Comparison of ENCODE assay signal across 10 cellular contexts in genomic region chr21:33932731-33933130, GRCh38. TPM values are rescaled to one million over a fixed set of nuclear protein-coding genes. Genes with fewer than 3 reads are reported as not detected.
DNase-seq lines count a peak whose midpoint lies in the region; ATAC-seq and TF ChIP-seq lines count a peak whose summit lies in the region.
"Had no signal": no experiment of that assay in that cellular context is flagged by ENCODE, and none has a peak within 500 bp of the region (broad histone marks: within the 10 kb centered on the region; RNA-seq: fewer than 3 reads in every experiment).

No MANE protein-coding gene starts in this region.

- DNase-seq in activated T-cell treated with anti-CD3 and anti-CD28 coated beads, Interleukin-2, amount 50 U/mL, for 24 hours, result no peak
- DNase-seq in activated T-cell treated with anti-CD3 and anti-CD28 coated beads, Interleukin-2, amount 50 U/mL, for 48 hours, result no peak
- DNase-seq in activated T-helper 1 cell treated with anti-CD3 and anti-CD28 coated beads, Interleukin-12 subunit alpha, Interleukin-12 subunit beta, Interleukin-2, Interleukin-4 antibody, amounts not matched to agents 30 ng/mL and 10 ng/mL and 1 ng/mL, durations not matched to agents 14 hours and 24 hours and 36 hours (ENCODE audit: low spot score), result no peak
- DNase-seq in mesenchymal stem cell, result no peak
- no peak for DNase-seq in thoracic aorta (ENCODE audit: low spot score)
- no peak for DNase-seq in retina
- DNase-seq in mucosa of gallbladder (ENCODE audit: low spot score), result no peak
- no peak for DNase-seq in omental fat pad (ENCODE audit: low spot score)
- DNase-seq: MM.1S, pancreas had no signal

- H3K79me1 ChIP-seq in mesenchymal stem cell (replicated peaks; ENCODE audit: low read length, poor library complexity, severe bottlenecking), result no peaks in the 10 kb centered on the region

- ATAC-seq in thoracic aorta (ENCODE audit: insufficient number of reproducible peaks, low FRiP score, low read depth) (no peak), omental fat pad (ENCODE audit: low FRiP score) (no peak)

- H2AFZ ChIP-seq in mesenchymal stem cell (ENCODE audit: low read depth, low read length), result no peak overlapping the region

- H3K4ac ChIP-seq in mesenchymal stem cell (ENCODE audit: low read depth in 1 of 2, low read length in 2 of 2), result no peak overlapping the region

- WGBS in mesenchymal stem cell, result 100% methylated on average over 2 of the region's 5 CpGs

- no peak overlapping the region for H3K14ac ChIP-seq in mesenchymal stem cell (ENCODE audit: low read length in 2 of 2)

- H2AK5ac ChIP-seq in mesenchymal stem cell (ENCODE audit: low read length, severe bottlenecking), result no peak overlapping the region

- H4K8ac ChIP-seq in mesenchymal stem cell (ENCODE audit: low read length), result no peak overlapping the region

- no peak overlapping the region for H2BK5ac ChIP-seq in mesenchymal stem cell (ENCODE audit: low read depth, low read length, poor library complexity, severe bottlenecking)

- intact Hi-C loops in activated T-helper 1 cell treated with anti-CD3 and anti-CD28 coated beads, Interleukin-12 subunit alpha, Interleukin-12 subunit beta, Interleukin-2, Interleukin-4 antibody, amounts not matched to agents 30 ng/mL and 10 ng/mL and 1 ng/mL, durations not matched to agents 14 hours and 24 hours and 36 hours (cut with micrococcal nuclease), result loop anchor here (2.0 kb wide), 1 partner anchor 14 kb away; no protein-coding TSS in a partner anchor

- peak overlapping the region; percentile 85 for H3K4me3 Mint-ChIP-seq in activated T-cell treated with anti-CD3 and anti-CD28 coated beads, Interleukin-2, amount 50 U/mL, for 24 hours
- H3K4me3 Mint-ChIP-seq in activated T-helper 1 cell treated with anti-CD3 and anti-CD28 coated beads, Interleukin-12 subunit alpha, Interleukin-12 subunit beta, Interleukin-2, Interleukin-4 antibody, amounts not matched to agents 30 ng/mL and 10 ng/mL and 1 ng/mL, durations not matched to agents 14 hours and 24 hours and 36 hours, result peak overlapping the region; percentile 97

- peaks cover 7% of the 10 kb centered on the region for H3K4me1 ChIP-seq in mesenchymal stem cell (ENCODE audit: control insufficient read depth, insufficient read depth, low read depth, low read length)
- H3K4me1 ChIP-seq in thoracic aorta (ENCODE audit: control insufficient read depth in 1 of 2, low read depth in 2 of 2), result peaks cover 3 to 23% of the 10 kb centered on the region in 2 donors

- H4K91ac ChIP-seq in mesenchymal stem cell (ENCODE audit: low read length), result no peak overlapping the region

- H3K9me3 Mint-ChIP-seq in activated T-cell treated with anti-CD3 and anti-CD28 coated beads, Interleukin-2, amount 50 U/mL, for 24 hours, result no peaks in the 10 kb centered on the region
- no peaks in the 10 kb centered on the region for H3K9me3 Mint-ChIP-seq in activated T-helper 1 cell treated with anti-CD3 and anti-CD28 coated beads, Interleukin-12 subunit alpha, Interleukin-12 subunit beta, Interleukin-2, Interleukin-4 antibody, amounts not matched to agents 30 ng/mL and 10 ng/mL and 1 ng/mL, durations not matched to agents 14 hours and 24 hours and 36 hours

- H3K27ac ChIP-seq in mesenchymal stem cell (ENCODE audit: low read length, poor library complexity, severe bottlenecking) (no peak overlapping the region), thoracic aorta (peak overlapping the region in 1 of 2 donors; percentile 12)

- TF ChIP-seq CTCF in thoracic aorta (IDR thresholded peaks at IDR 0.05), result no peak
- TF ChIP-seq CTCF in omental fat pad (IDR thresholded peaks at IDR 0.05), result no peak

- peak overlapping the region; percentile 85 for H3K9ac ChIP-seq in mesenchymal stem cell (ENCODE audit: low read length)

- H3K4me1 Mint-ChIP-seq in activated T-cell treated with anti-CD3 and anti-CD28 coated beads, Interleukin-2, amount 50 U/mL, for 24 hours (ENCODE audit: low read depth), result peaks cover 60% of the 10 kb centered on the region
- H3K4me1 Mint-ChIP-seq in activated T-helper 1 cell treated with anti-CD3 and anti-CD28 coated beads, Interleukin-12 subunit alpha, Interleukin-12 subunit beta, Interleukin-2, Interleukin-4 antibody, amounts not matched to agents 30 ng/mL and 10 ng/mL and 1 ng/mL, durations not matched to agents 14 hours and 24 hours and 36 hours (ENCODE audit: low read depth), result peaks cover 54% of the 10 kb centered on the region

- H2BK120ac ChIP-seq in mesenchymal stem cell (ENCODE audit: low read depth, low read length), result peak overlapping the region; percentile 54

- H3K18ac ChIP-seq in mesenchymal stem cell (ENCODE audit: low read depth in 1 of 2, low read length in 2 of 2), result no peak overlapping the region

- H3K23ac ChIP-seq in mesenchymal stem cell (ENCODE audit: low read length in 2 of 2), result no peak overlapping the region

- H3K36me3 Mint-ChIP-seq in activated T-cell treated with anti-CD3 and anti-CD28 coated beads, Interleukin-2, amount 50 U/mL, for 24 hours (ENCODE audit: low read depth), result peaks cover 30% of the 10 kb centered on the region
- H3K36me3 Mint-ChIP-seq in activated T-helper 1 cell treated with anti-CD3 and anti-CD28 coated beads, Interleukin-12 subunit alpha, Interleukin-12 subunit beta, Interleukin-2, Interleukin-4 antibody, amounts not matched to agents 30 ng/mL and 10 ng/mL and 1 ng/mL, durations not matched to agents 14 hours and 24 hours and 36 hours (ENCODE audit: low read depth), result peaks cover 15% of the 10 kb centered on the region

- H3K27ac Mint-ChIP-seq in activated T-cell treated with anti-CD3 and anti-CD28 coated beads, Interleukin-2, amount 50 U/mL, for 24 hours, result peak overlapping the region; percentile 96
- peak overlapping the region; percentile 94 for H3K27ac Mint-ChIP-seq in activated T-helper 1 cell treated with anti-CD3 and anti-CD28 coated beads, Interleukin-12 subunit alpha, Interleukin-12 subunit beta, Interleukin-2, Interleukin-4 antibody, amounts not matched to agents 30 ng/mL and 10 ng/mL and 1 ng/mL, durations not matched to agents 14 hours and 24 hours and 36 hours

- H3K27me3 ChIP-seq in mesenchymal stem cell (ENCODE audit: control insufficient read depth in 1 of 2, insufficient read depth in 1 of 2, low read length in 2 of 2) (no peaks in the 10 kb centered on the region), thoracic aorta (replicated peaks; ENCODE audit: insufficient read depth) (no peaks in the 10 kb centered on the region)
- H3K27me3 ChIP-seq: pancreas had no signal

- H3K27me3 Mint-ChIP-seq in activated T-cell treated with anti-CD3 and anti-CD28 coated beads, Interleukin-2, amount 50 U/mL, for 24 hours, result no peaks in the 10 kb centered on the region
- no peaks in the 10 kb centered on the region for H3K27me3 Mint-ChIP-seq in activated T-helper 1 cell treated with anti-CD3 and anti-CD28 coated beads, Interleukin-12 subunit alpha, Interleukin-12 subunit beta, Interleukin-2, Interleukin-4 antibody, amounts not matched to agents 30 ng/mL and 10 ng/mL and 1 ng/mL, durations not matched to agents 14 hours and 24 hours and 36 hours (ENCODE audit: insufficient read depth)

- H2BK15ac ChIP-seq in mesenchymal stem cell (ENCODE audit: low read depth, poor library complexity, severe bottlenecking), result no peak overlapping the region

- H3K4me3 ChIP-seq in mesenchymal stem cell (ENCODE audit: insufficient read depth in 1 of 2, low read depth in 1 of 2, low read length in 2 of 2) (peak overlapping the region in 1 of 2 experiments; percentile 71), thoracic aorta (peak overlapping the region; percentile 74)

- no peak overlapping the region for H3K4me2 ChIP-seq in mesenchymal stem cell (ENCODE audit: low read length, poor library complexity, severe bottlenecking)

- H2BK12ac ChIP-seq in mesenchymal stem cell (ENCODE audit: low read length in 2 of 2), result no peak overlapping the region

- H3K9me3 ChIP-seq in mesenchymal stem cell (ENCODE audit: control insufficient read depth, low read length) (no peaks in the 10 kb centered on the region), thoracic aorta (no peaks in the 10 kb centered on the region)
- H3K9me3 ChIP-seq: pancreas had no signal

- H3K36me3 ChIP-seq in mesenchymal stem cell (ENCODE audit: control insufficient read depth in 1 of 2, insufficient read depth in 2 of 2, low read depth in 1 of 2, low read length in 2 of 2) (no peaks in the 10 kb centered on the region), thoracic aorta (no peaks in the 10 kb centered on the region)
- H3K36me3 ChIP-seq: pancreas had no signal

RNA-seq across cellular contexts. Expression of gene ATP5PO, which starts 17.1 kb away (rescaled TPM):
- 168 and 176 TPM in 2 replicates for total RNA-seq in activated T-helper 1 cell treated with anti-CD3 and anti-CD28 coated beads, Interleukin-12 subunit alpha, Interleukin-12 subunit beta, Interleukin-2, Interleukin-4 antibody, amounts not matched to agents 30 ng/mL and 10 ng/mL and 1 ng/mL, durations not matched to agents 14 hours and 24 hours and 36 hours
- 332 TPM for polyA plus RNA-seq in mesenchymal stem cell (2013, experiment 1 of 2)
- polyA plus RNA-seq in mesenchymal stem cell (2013, experiment 2 of 2), result 334 TPM
- total RNA-seq in thoracic aorta, result 100 to 1,000 TPM in 1 of 2 donors, 10 to 100 TPM in 1; 97.0 to 130 TPM
- 157 TPM for total RNA-seq in mucosa of gallbladder
- total RNA-seq in omental fat pad, result 100 to 1,000 TPM; 143 to 223 (median 219) TPM
